Comparison of ENCODE assay signal across 12 cellular contexts in genomic region chr14:34536951-34537676, GRCh38. TPM values are rescaled to one million over a fixed set of nuclear protein-coding genes. Genes with fewer than 3 reads are reported as not detected.
DNase-seq lines count a peak whose midpoint lies in the region; ATAC-seq, FAIRE-seq and TF ChIP-seq lines count a peak whose summit lies in the region.
"Had no signal": no experiment of that assay in that cellular context is flagged by ENCODE, and none has a peak within 500 bp of the region (broad histone marks: within the 10 kb centered on the region; RNA-seq: fewer than 3 reads in every experiment).

No MANE protein-coding gene starts in this region.

- H2BK15ac ChIP-seq in H1 (ENCODE audit: low read length), result no peak overlapping the region

- no peak overlapping the region for H3K56ac ChIP-seq in H1 (replicated peaks; ENCODE audit: insufficient read length, low read depth, low read length)

- no peak for TF ChIP-seq POLR2A in H1 (IDR thresholded peaks at IDR 0.05; ENCODE audit: control extremely low read depth in 1 of 2, low read depth in 2 of 2, low read length in 2 of 2)

- DNase-seq in DND-41 (no peak), PC-9 (no peak), H1 (ENCODE audit: low read depth in 1 of 2, low spot score in 2 of 2) (no peak), neural crest cell (ENCODE audit: low read depth, low spot score) (no peak), foreskin keratinocyte (no peak), DMS114 treated with DMSO at 0.1 percent for 48 hours (lab: John Stamatoyannopoulos, UW; ENCODE audit: unreplicated experiment) (no peak)
- no peak for DNase-seq in stimulated activated CD4-positive, alpha-beta T cell treated with anti-CD3 and anti-CD28 coated beads, Interleukin-4, amount 100 ng/mL, for 4 hours
- DNase-seq: HCEC 1CT, NCI-H82, pancreas had no signal

- H3K9me2 ChIP-seq in PC-9 (ENCODE audit: insufficient read depth), result no peaks in the 10 kb centered on the region

- 93% methylated on average over 4 of the region's 4 CpGs; no CpG with 5 or more reads in 1 of the 2 experiments for WGBS in H1 (ENCODE audit: extremely low coverage in 1 of 2, insufficient coverage in 1 of 2, insufficient read length in 1 of 2, insufficient replicate concordance in 2 of 2, low coverage in 1 of 2, low lambda C conversion rate in 2 of 2, missing lambda C conversion rate in 1 of 2), 2 experiments

- H2BK120ac ChIP-seq in H1 (replicated peaks; ENCODE audit: low read depth, low read length), result no peak overlapping the region

- POLR2A ChIA-PET in PC-9 (lab: Charles Lee; ENCODE audit: unreplicated experiment) (no interaction called here), H1 (lab: Charles Lee; ENCODE audit: partially characterized antibody) (interaction anchor here (1.0 to 1.9 kb wide), 2 partner anchors 89 to 205 kb away, joined by 3 to 5 read pairs; no protein-coding TSS in a partner anchor)

- FAIRE-seq in H1 (lab: Jason Lieb, UNC), result no peak
- FAIRE-seq: colon, pancreas had no signal

- TF ChIP-seq EP300 in H1 (IDR thresholded peaks at IDR 0.05; ENCODE audit: borderline replicate concordance in 1 of 2, low read depth in 2 of 2, low read length in 2 of 2), result no peak

- intact Hi-C loops in PC-9 (cut with micrococcal nuclease; ENCODE audit: unreplicated experiment), result no loop called here

- H3K36me3 ChIP-seq in DND-41 (ENCODE audit: insufficient read depth, low read length) (peaks cover 46% of the 10 kb centered on the region), PC-9 (ENCODE audit: low read depth) (no peaks in the 10 kb centered on the region), H1 (ENCODE audit: control insufficient read depth in 2 of 4, insufficient read depth in 4 of 4, low read length in 3 of 4) (peaks cover 0 to 13% (median 7%) of the 10 kb centered on the region in 4 experiments; a peak in 4 of 8 replicates)

- TF ChIP-seq CTCF in DND-41 (IDR thresholded peaks at IDR 0.05; ENCODE audit: borderline replicate concordance, extremely low read depth, low read length, poor library complexity, severe bottlenecking) (no peak), PC-9 (conservative IDR thresholded peaks at IDR 0.05) (no peak), H1 (IDR thresholded peaks at IDR 0.05; ENCODE audit: control extremely low read depth in 1 of 3, insufficient read depth in 1 of 3, low read depth in 1 of 3, low read length in 3 of 3) (no peak), neural crest cell (conservative IDR thresholded peaks at IDR 0.05) (no peak), foreskin keratinocyte (conservative IDR thresholded peaks at IDR 0.05) (no peak)

- no peak overlapping the region for H3K4ac ChIP-seq in H1 (replicated peaks; ENCODE audit: insufficient read length, low read depth, low read length)

- BruUV-seq in PC-9 (replicated peaks; lab: Mats Ljungman, UMichigan), result no TSS peak

- peaks cover 4% of the 10 kb centered on the region; the same call in 1 of the 2 replicates for H4K20me1 ChIP-seq in DND-41 (ENCODE audit: insufficient read depth, low read length)
- no peaks in the 10 kb centered on the region for H4K20me1 ChIP-seq in PC-9 (ENCODE audit: insufficient read depth)
- H4K20me1 ChIP-seq in H1 (replicated peaks in 1 of 2; ENCODE audit: control insufficient read depth in 1 of 2, insufficient read depth in 2 of 2, low read length in 2 of 2), result peaks cover 0 to 2% of the 10 kb centered on the region in 2 experiments

- H2AK5ac ChIP-seq in H1 (ENCODE audit: low read depth, low read length), result no peak overlapping the region

- H3K4me2 ChIP-seq in DND-41 (ENCODE audit: insufficient read depth, low read length) (peak overlapping the region; percentile 80; the same call in 1 of the 2 replicates), PC-9 (peak overlapping the region; percentile 96; the same call in 1 of the 2 replicates), H1 (ENCODE audit: insufficient read depth in 1 of 2, low read depth in 2 of 2, low read length in 2 of 2) (no peak overlapping the region)

- no peak overlapping the region for H4K5ac ChIP-seq in H1 (ENCODE audit: insufficient read length, low read depth, low read length)

- H3K23ac ChIP-seq in H1 (ENCODE audit: insufficient read length), result no peak overlapping the region

- no peak overlapping the region for H3K18ac ChIP-seq in H1 (ENCODE audit: extremely low read depth, low read length)

- H3K36me3 Mint-ChIP-seq in neural crest cell (ENCODE audit: low read depth), result no peaks in the 10 kb centered on the region

- no peaks in the 10 kb centered on the region for H3K27me3 Mint-ChIP-seq in neural crest cell (ENCODE audit: low read depth)

- no peak overlapping the region for H3K27ac ChIP-seq in DND-41 (ENCODE audit: low read length)
- H3K27ac ChIP-seq in PC-9, result no peak overlapping the region
- no peak overlapping the region for H3K27ac ChIP-seq in H1 (ENCODE audit: low read depth, low read length)
- H3K27ac ChIP-seq in foreskin keratinocyte, result no peak overlapping the region
- H3K27ac ChIP-seq: pancreas had no signal

- H3K79me1 ChIP-seq in H1 (ENCODE audit: low read depth, low read length), result no peaks in the 10 kb centered on the region

- H3K9me3 ChIP-seq in DND-41 (ENCODE audit: insufficient read depth, low read length, severe bottlenecking) (no peaks in the 10 kb centered on the region), PC-9 (ENCODE audit: insufficient read depth, low read depth) (no peaks in the 10 kb centered on the region), H1 (ENCODE audit: insufficient read depth in 2 of 2, low read depth in 1 of 2, low read length in 1 of 2) (no peaks in the 10 kb centered on the region)
- H3K9me3 ChIP-seq: pancreas had no signal

- ATAC-seq in DND-41 (ENCODE audit: insufficient read depth, low read depth) (no peak), GM21576 (IDR thresholded peaks at IDR 0.05; ENCODE audit: unreplicated experiment) (no peak), foreskin keratinocyte (no peak)
- ATAC-seq: pancreas had no signal

- H3K27me3 ChIP-seq in DND-41 (ENCODE audit: insufficient read depth, low read length, poor library complexity) (no peaks in the 10 kb centered on the region), PC-9 (ENCODE audit: insufficient read depth, low read depth) (no peaks in the 10 kb centered on the region), H1 (replicated peaks in 1 of 4; ENCODE audit: control insufficient read depth in 3 of 4, extremely low read depth in 1 of 4, insufficient read depth in 3 of 4, low read length in 3 of 4) (no peaks in the 10 kb centered on the region), foreskin keratinocyte (no peaks in the 10 kb centered on the region)
- H3K27me3 ChIP-seq: pancreas had no signal

- peak overlapping the region; percentile 64 for H3K4me3 Mint-ChIP-seq in neural crest cell

- CTCF ChIA-PET in PC-9 (lab: Charles Lee) (interaction anchor here (0.6 kb wide), 1 partner anchor 23 kb away, joined by 7 read pairs; no protein-coding TSS in a partner anchor), H1 (lab: Charles Lee; ENCODE audit: partially characterized antibody) (interaction anchor here (0.6 to 1.6 kb wide), 7 partner anchors 8 to 1417 kb away, joined by 3 to 4 read pairs (median 3); no protein-coding TSS in a partner anchor)

- H2AFZ ChIP-seq in DND-41 (ENCODE audit: low read depth, low read length), result no peak overlapping the region
- H2AFZ ChIP-seq in PC-9, result no peak overlapping the region
- no peak overlapping the region for H2AFZ ChIP-seq in H1 (ENCODE audit: low read length)

- no peak overlapping the region for H4K91ac ChIP-seq in H1 (replicated peaks; ENCODE audit: insufficient read length, low read length)

- no peak overlapping the region for H3K14ac ChIP-seq in H1 (ENCODE audit: insufficient read length)

- H2BK20ac ChIP-seq in H1 (ENCODE audit: low read length), result no peak overlapping the region

- peak overlapping the region; percentile 30; the same call in 1 of the 2 replicates for H2BK5ac ChIP-seq in H1 (ENCODE audit: low read depth, low read length)

- H3K79me2 ChIP-seq in DND-41 (ENCODE audit: insufficient read depth, low read length), result peaks cover 41% of the 10 kb centered on the region
- H3K79me2 ChIP-seq in PC-9 (ENCODE audit: low read depth), result peaks cover 23% of the 10 kb centered on the region
- H3K79me2 ChIP-seq in H1 (ENCODE audit: control insufficient read depth in 1 of 2, insufficient read depth in 2 of 2, low read length in 2 of 2), result peaks cover 3 to 24% of the 10 kb centered on the region in 2 experiments; a peak in 2 of 4 replicates

- H3K4me1 ChIP-seq in DND-41 (ENCODE audit: insufficient read depth, low read length), result peaks cover 30% of the 10 kb centered on the region
- H3K4me1 ChIP-seq in PC-9 (replicated peaks; ENCODE audit: insufficient read depth), result no peaks in the 10 kb centered on the region
- H3K4me1 ChIP-seq in H1 (replicated peaks in 1 of 4; ENCODE audit: control insufficient read depth in 3 of 4, insufficient read depth in 4 of 4, low read length in 3 of 4), result no peaks in the 10 kb centered on the region; a peak in 2 of 7 replicates
- H3K4me1 ChIP-seq in foreskin keratinocyte, result peaks cover 7% of the 10 kb centered on the region

- no peak overlapping the region for H3K27ac Mint-ChIP-seq in neural crest cell (ENCODE audit: unreplicated experiment)

- H3K23me2 ChIP-seq in H1 (ENCODE audit: low read depth, low read length), result no peaks in the 10 kb centered on the region

- no peaks in the 10 kb centered on the region for H3K9me3 Mint-ChIP-seq in neural crest cell

- H3K4me3 ChIP-seq in DND-41 (ENCODE audit: low read depth in 1 of 2, low read length in 2 of 2), result peak overlapping the region in 1 of 2 experiments; percentile 1; a peak in 1 of 4 replicates
- H3K4me3 ChIP-seq in PC-9, result no peak overlapping the region
- no peak overlapping the region for H3K4me3 ChIP-seq in H1 (ENCODE audit: extremely low read depth in 1 of 4, insufficient read depth in 2 of 4, low read depth in 3 of 4, low read length in 4 of 4)

- H3K9ac ChIP-seq in DND-41 (ENCODE audit: low read depth, low read length) (0 out of 2 replicates have a peak overlapping the region, but pooled peaks have one; percentile 77), H1 (replicated peaks in 1 of 4; ENCODE audit: extremely low read depth in 1 of 4, low read depth in 3 of 4, low read length in 3 of 4) (0 out of 7 replicates have a peak overlapping the region, but pooled peaks of 1 of the 4 experiments have one; percentile 11)

- no peak overlapping the region for H2BK12ac ChIP-seq in H1 (ENCODE audit: low read depth, low read length)

- no peaks in the 10 kb centered on the region for H3F3A ChIP-seq in PC-9 (ENCODE audit: insufficient read depth, low read depth)

- peaks cover 19% of the 10 kb centered on the region for H3K4me1 Mint-ChIP-seq in neural crest cell

- H4K8ac ChIP-seq in H1 (ENCODE audit: extremely low read depth, insufficient read depth, low read length), result no peak overlapping the region

- no peak for TF ChIP-seq RAD21 in H1 (IDR thresholded peaks at IDR 0.05 in 1 of 2, conservative IDR thresholded peaks at IDR 0.05 in 1 of 2; ENCODE audit: low read depth in 2 of 2, low read length in 2 of 2)

RNA-seq across cellular contexts. Expression of gene EAPP, which starts 2.4 kb away (rescaled TPM):
- total RNA-seq in PC-9 (2021), result 23.2 and 27.2 TPM in 2 replicates
- total RNA-seq in H1 (2021; fragmentation: NEBNext Ultra II Directional; extraction: Animal tissue kit (Norgen Biotek cat#: 25700)), result 26.3 and 28.7 TPM in 2 replicates
- polyA plus RNA-seq in H1 (2011; rRNA removed), result 11.2 and 18.3 TPM in 2 replicates
- polyA plus RNA-seq in H1 (2011; cell fraction: cytosol; rRNA removed), result 27.4 TPM
- 8.5 TPM for polyA plus RNA-seq in H1 (2011; cell fraction: nucleus; rRNA removed)
- 23.4 to 28.3 TPM (median 25.3 TPM) in 4 replicates for polyA plus RNA-seq in H1 (2012, experiment 1 of 2)
- polyA plus RNA-seq in H1 (2012, experiment 2 of 2), result 4.3 TPM
- polyA plus RNA-seq in H1 (2013, experiment 1 of 2), result 31.1 TPM
- polyA plus RNA-seq in H1 (2013, experiment 2 of 2), result 29.8 TPM
- polyA minus RNA-seq in H1 (2011; rRNA and poly(A)+ RNA removed), result 12.7 and 14.0 TPM in 2 replicates
- polyA minus RNA-seq in H1 (2011; cell fraction: cytosol; rRNA and poly(A)+ RNA removed), result 13.0 TPM
- polyA minus RNA-seq in H1 (2011; cell fraction: nucleus; rRNA and poly(A)+ RNA removed), result 12.6 TPM
- 26.2 and 27.5 TPM in 2 replicates for total RNA-seq in neural crest cell
- total RNA-seq in foreskin keratinocyte, result 27.6 and 29.0 TPM in 2 replicates
- polyA plus RNA-seq in foreskin keratinocyte, result 25.5 and 26.7 TPM in 2 replicates

Comparison
In these comparisons a context has a peak if more than half of its experiments do, and no peak if none do; other contexts are left out.
1. H3K4me2 ChIP-seq: peak in DND-41 (single experiment) and PC-9 (single experiment); none in H1 (0 of 2).